22 cellular contexts compared by ENCODE assay signal in the genomic region with DNA sequence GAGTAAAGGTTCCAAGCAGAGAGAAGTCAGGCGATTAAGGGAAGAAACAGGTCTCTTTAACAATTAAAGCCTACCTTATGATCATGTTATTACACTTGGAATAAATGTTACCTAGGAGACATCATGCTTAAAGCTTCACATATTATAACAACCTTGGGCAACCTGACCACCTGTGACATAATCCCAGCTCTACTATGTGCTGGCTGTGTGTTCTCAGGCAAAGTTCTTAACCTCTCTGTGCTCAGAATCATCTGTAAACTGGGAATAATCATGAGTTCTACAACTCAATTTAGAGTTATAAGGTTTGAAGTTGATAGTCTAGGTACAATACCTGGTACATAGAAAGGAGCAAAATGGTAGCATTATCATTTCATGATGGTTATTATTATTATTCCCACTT.
DNase-seq lines count a peak whose midpoint lies in the region; ATAC-seq, FAIRE-seq and TF ChIP-seq lines count a peak whose summit lies in the region.
"Had no signal": no experiment of that assay in that cellular context is flagged by ENCODE, and none has a peak within 500 bp of the region (broad histone marks: within the 10 kb centered on the region; RNA-seq: fewer than 3 reads in every experiment).

No MANE protein-coding gene starts in this region.

- no peaks in the 10 kb centered on the region for H3K36me3 ChIP-seq in GM23338 (ENCODE audit: insufficient read depth)
- no peaks in the 10 kb centered on the region for H3K36me3 ChIP-seq in HUES6 (ENCODE audit: control insufficient read depth, insufficient read depth, low read length)
- no peaks in the 10 kb centered on the region for H3K36me3 ChIP-seq in endodermal cell (ENCODE audit: control insufficient read depth, insufficient read depth, low read length)
- no peaks in the 10 kb centered on the region for H3K36me3 ChIP-seq in lower lobe of right lung
- H3K36me3 ChIP-seq: HAP-1 had no signal

- WGBS in endodermal cell (ENCODE audit: insufficient coverage in 1 of 2, insufficient read length in 1 of 2), 2 experiments, result 100% methylated on average over 1 of the region's 1 CpG; no CpG with 5 or more reads in 1 of the 2 experiments

- H3K4me1 ChIP-seq in GM23338 (ENCODE audit: insufficient read depth) (peaks cover 31% of the 10 kb centered on the region), HUES6 (ENCODE audit: control insufficient read depth, insufficient read depth, low read length) (peaks cover 37% of the 10 kb centered on the region), endodermal cell (ENCODE audit: control insufficient read depth, insufficient read depth, low read length) (peaks cover 4% of the 10 kb centered on the region), lower lobe of right lung (peaks cover 16% of the 10 kb centered on the region)

- H3K9ac ChIP-seq in HUES6 (ENCODE audit: low read length) (peak overlapping the region; percentile 49), endodermal cell (ENCODE audit: extremely low read depth, low read length, poor library complexity, severe bottlenecking) (no peak overlapping the region)
- H3K9ac ChIP-seq: GM23248 had no signal

- peaks cover 37% of the 10 kb centered on the region for H3K4me1 Mint-ChIP-seq in GM23338
- peaks cover 29% of the 10 kb centered on the region for H3K4me1 Mint-ChIP-seq in endodermal cell
- H3K4me1 Mint-ChIP-seq: CD14-positive monocyte, IgD-negative memory B cell had no signal

- H3K9me3 Mint-ChIP-seq in GM23338, result no peaks in the 10 kb centered on the region
- no peaks in the 10 kb centered on the region for H3K9me3 Mint-ChIP-seq in endodermal cell
- H3K9me3 Mint-ChIP-seq: CD8-positive, alpha-beta T cell; HFFc6 had no signal

- H3K27me3 ChIP-seq in GM23338 (ENCODE audit: insufficient read depth), result no peaks in the 10 kb centered on the region
- no peaks in the 10 kb centered on the region for H3K27me3 ChIP-seq in HUES6 (ENCODE audit: control insufficient read depth, insufficient read depth, low read length)
- no peaks in the 10 kb centered on the region for H3K27me3 ChIP-seq in endodermal cell (ENCODE audit: control insufficient read depth, insufficient read depth, low read length, poor library complexity, severe bottlenecking)
- H3K27me3 ChIP-seq in lower lobe of right lung (ENCODE audit: low read depth), result no peaks in the 10 kb centered on the region

- peaks cover 3% of the 10 kb centered on the region for H4K20me1 ChIP-seq in GM23338 (replicated peaks; ENCODE audit: insufficient read depth)

- H3K9me3 ChIP-seq in HUES6 (ENCODE audit: control insufficient read depth, insufficient read depth, low read depth, low read length) (no peaks in the 10 kb centered on the region), endodermal cell (ENCODE audit: control insufficient read depth, low read length) (no peaks in the 10 kb centered on the region), lower lobe of right lung (no peaks in the 10 kb centered on the region)
- H3K9me3 ChIP-seq: HAP-1 had no signal

- H3K4me3 Mint-ChIP-seq in GM23338, result no peak overlapping the region
- no peak overlapping the region for H3K4me3 Mint-ChIP-seq in endodermal cell
- H3K4me3 Mint-ChIP-seq: CD14-positive monocyte; CD8-positive, alpha-beta T cell; HFFc6; IgD-negative memory B cell had no signal

- ATAC-seq in GM23338, result no peak
- ATAC-seq in lower lobe of right lung, result no peak
- ATAC-seq: CD8-positive, alpha-beta T cell had no signal

- H3K4me2 ChIP-seq in GM23338, result peak overlapping the region; percentile 9; the same call in 1 of the 2 replicates

- no peaks in the 10 kb centered on the region for H3F3A ChIP-seq in GM23338 (replicated peaks; ENCODE audit: low read depth)

- DNase-seq in GM23338 (ENCODE audit: low spot score) (no peak), endodermal cell (no peak), NCI-H82 (lab: John Stamatoyannopoulos, UW) (no peak), kidney glomerular epithelial cell (lab: John Stamatoyannopoulos, UW) (no peak), lower lobe of right lung (no peak)
- DNase-seq in activated CD8-positive, alpha-beta memory T cell treated with anti-CD3 and anti-CD28 coated beads, Interleukin-2, amount 50 U/mL, for 48 hours, result no peak
- DNase-seq: CD8-positive, alpha-beta T cell; COR-L47; DMS79 treated with DMSO at 0.1 percent for 48 hours; EL; GM23248; HFFc6 had no signal

- H3K27ac ChIP-seq in GM23338 (ENCODE audit: low read depth) (peak overlapping the region; percentile 29), HUES6 (ENCODE audit: low read depth, low read length) (peak overlapping the region; percentile 55), endodermal cell (ENCODE audit: low read depth, low read length) (no peak overlapping the region), lower lobe of right lung (no peak overlapping the region)
- H3K27ac ChIP-seq: GM23248 had no signal

- no peaks in the 10 kb centered on the region for H3K36me3 Mint-ChIP-seq in GM23338 (ENCODE audit: low read depth)
- no peaks in the 10 kb centered on the region for H3K36me3 Mint-ChIP-seq in endodermal cell (ENCODE audit: low read depth)
- H3K36me3 Mint-ChIP-seq: CD14-positive monocyte; CD8-positive, alpha-beta T cell; IgD-negative memory B cell had no signal

- H3K4me3 ChIP-seq in GM23338, result no peak overlapping the region
- no peak overlapping the region for H3K4me3 ChIP-seq in HUES6 (ENCODE audit: low read depth, low read length)
- H3K4me3 ChIP-seq in endodermal cell (ENCODE audit: low read length), result no peak overlapping the region
- no peak overlapping the region for H3K4me3 ChIP-seq in lower lobe of right lung
- H3K4me3 ChIP-seq: GM23248, HAP-1 had no signal

- H3K27ac Mint-ChIP-seq in GM23338 (peak overlapping the region; percentile 83), endodermal cell (peak overlapping the region; percentile 88)
- H3K27ac Mint-ChIP-seq: CD14-positive monocyte; CD8-positive, alpha-beta T cell; HFFc6; IgD-negative memory B cell had no signal

- intact Hi-C loops in lower lobe of right lung (cut with DNase I), result no loop called here

- peak; percentile 24 for FAIRE-seq in islet of Langerhans (lab: Jason Lieb, UNC)
- FAIRE-seq: A204.1, D721Med, G401.6, GM12891, HTR-8/SVneo had no signal

- H3K27me3 Mint-ChIP-seq in GM23338 (ENCODE audit: insufficient read depth, low read depth, poor library complexity) (peaks cover 7% of the 10 kb centered on the region), endodermal cell (ENCODE audit: insufficient read depth) (no peaks in the 10 kb centered on the region)
- H3K27me3 Mint-ChIP-seq: IgD-negative memory B cell had no signal

- H3K79me2 ChIP-seq in GM23338 (replicated peaks; ENCODE audit: insufficient read depth), result peaks cover 87% of the 10 kb centered on the region

- TF ChIP-seq CTCF in GM23338 (conservative IDR thresholded peaks at IDR 0.05; ENCODE audit: low read depth in 2 of 2) (no peak), endodermal cell (conservative IDR thresholded peaks at IDR 0.05) (no peak), lower lobe of right lung (IDR thresholded peaks at IDR 0.05) (no peak)

- H2AFZ ChIP-seq in GM23338, result no peak overlapping the region
- H2AFZ ChIP-seq: GM23248 had no signal

- H3K9me2 ChIP-seq in GM23338 (ENCODE audit: insufficient read depth), result no peaks in the 10 kb centered on the region

TF ChIP-seq in GM23338, 12 proteins besides CTCF, POLR2A, EP300 and RAD21 (continues in another document):
- TF ChIP-seq CREB1 (CRISPR knock-in tag; IDR thresholded peaks at IDR 0.05; ENCODE audit: low read depth) (no peak), STAT1 (IDR thresholded peaks at IDR 0.05; ENCODE audit: unreplicated experiment) (no peak), EZH2phosphoT487 (IDR thresholded peaks at IDR 0.05; ENCODE audit: unreplicated experiment) (no peak), ZNF114 (CRISPR knock-in tag; IDR thresholded peaks at IDR 0.05) (no peak), ZNF331 (CRISPR knock-in tag; IDR thresholded peaks at IDR 0.05; ENCODE audit: low read depth) (no peak), JUNB (IDR thresholded peaks at IDR 0.05; ENCODE audit: unreplicated experiment) (no peak), EZH2 (IDR thresholded peaks at IDR 0.05; ENCODE audit: low read depth, unreplicated experiment) (no peak)
- TF ChIP-seq, protein P1, sequence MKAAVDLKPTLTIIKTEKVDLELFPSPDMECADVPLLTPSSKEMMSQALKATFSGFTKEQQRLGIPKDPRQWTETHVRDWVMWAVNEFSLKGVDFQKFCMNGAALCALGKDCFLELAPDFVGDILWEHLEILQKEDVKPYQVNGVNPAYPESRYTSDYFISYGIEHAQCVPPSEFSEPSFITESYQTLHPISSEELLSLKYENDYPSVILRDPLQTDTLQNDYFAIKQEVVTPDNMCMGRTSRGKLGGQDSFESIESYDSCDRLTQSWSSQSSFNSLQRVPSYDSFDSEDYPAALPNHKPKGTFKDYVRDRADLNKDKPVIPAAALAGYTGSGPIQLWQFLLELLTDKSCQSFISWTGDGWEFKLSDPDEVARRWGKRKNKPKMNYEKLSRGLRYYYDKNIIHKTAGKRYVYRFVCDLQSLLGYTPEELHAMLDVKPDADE (IDR thresholded peaks at IDR 0.05), result no peak
- TF ChIP-seq, protein P2, sequence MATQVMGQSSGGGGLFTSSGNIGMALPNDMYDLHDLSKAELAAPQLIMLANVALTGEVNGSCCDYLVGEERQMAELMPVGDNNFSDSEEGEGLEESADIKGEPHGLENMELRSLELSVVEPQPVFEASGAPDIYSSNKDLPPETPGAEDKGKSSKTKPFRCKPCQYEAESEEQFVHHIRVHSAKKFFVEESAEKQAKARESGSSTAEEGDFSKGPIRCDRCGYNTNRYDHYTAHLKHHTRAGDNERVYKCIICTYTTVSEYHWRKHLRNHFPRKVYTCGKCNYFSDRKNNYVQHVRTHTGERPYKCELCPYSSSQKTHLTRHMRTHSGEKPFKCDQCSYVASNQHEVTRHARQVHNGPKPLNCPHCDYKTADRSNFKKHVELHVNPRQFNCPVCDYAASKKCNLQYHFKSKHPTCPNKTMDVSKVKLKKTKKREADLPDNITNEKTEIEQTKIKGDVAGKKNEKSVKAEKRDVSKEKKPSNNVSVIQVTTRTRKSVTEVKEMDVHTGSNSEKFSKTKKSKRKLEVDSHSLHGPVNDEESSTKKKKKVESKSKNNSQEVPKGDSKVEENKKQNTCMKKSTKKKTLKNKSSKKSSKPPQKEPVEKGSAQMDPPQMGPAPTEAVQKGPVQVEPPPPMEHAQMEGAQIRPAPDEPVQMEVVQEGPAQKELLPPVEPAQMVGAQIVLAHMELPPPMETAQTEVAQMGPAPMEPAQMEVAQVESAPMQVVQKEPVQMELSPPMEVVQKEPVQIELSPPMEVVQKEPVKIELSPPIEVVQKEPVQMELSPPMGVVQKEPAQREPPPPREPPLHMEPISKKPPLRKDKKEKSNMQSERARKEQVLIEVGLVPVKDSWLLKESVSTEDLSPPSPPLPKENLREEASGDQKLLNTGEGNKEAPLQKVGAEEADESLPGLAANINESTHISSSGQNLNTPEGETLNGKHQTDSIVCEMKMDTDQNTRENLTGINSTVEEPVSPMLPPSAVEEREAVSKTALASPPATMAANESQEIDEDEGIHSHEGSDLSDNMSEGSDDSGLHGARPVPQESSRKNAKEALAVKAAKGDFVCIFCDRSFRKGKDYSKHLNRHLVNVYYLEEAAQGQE (IDR thresholded peaks at IDR 0.05; ENCODE audit: unreplicated experiment), result no peak

Comparison
In these comparisons a context has a peak if more than half of its experiments do, and no peak if none do; other contexts are left out.
1. H3K27ac ChIP-seq: peak in GM23338 (single experiment) and HUES6 (single experiment); none in endodermal cell (single experiment) and lower lobe of right lung (single experiment).